In genomic region chr11:34204396-34205279, GRCh38 we compare ENCODE assay signal across 2 cellular contexts.
TF ChIP-seq lines count a peak whose summit lies in the region.

No MANE protein-coding gene starts in this region.

TF ChIP-seq in HEK293, 187 proteins besides CTCF, POLR2A, EP300 and RAD21 (continued from another document):
- peak; percentile 20; the same call in 1 of the 2 replicates for TF ChIP-seq ZBTB6 (tag by site-specific recombination; IDR thresholded peaks at IDR 0.05)
- TF ChIP-seq PRDM1 (tag by site-specific recombination; IDR thresholded peaks at IDR 0.05), result no peak
- no peak for TF ChIP-seq ZNF76 (tag by site-specific recombination; IDR thresholded peaks at IDR 0.05; ENCODE audit: borderline replicate concordance, low read depth)
- TF ChIP-seq ZBTB20 (tag by site-specific recombination; IDR thresholded peaks at IDR 0.05), result no peak
- TF ChIP-seq ZNF211 (tag by site-specific recombination; IDR thresholded peaks at IDR 0.05; ENCODE audit: low read depth), result no peak

TF ChIP-seq in SK-N-SH, 30 proteins besides CTCF, POLR2A, EP300 and RAD21 (continued from another document):
- no peak for TF ChIP-seq IRF3 (IDR thresholded peaks at IDR 0.05; ENCODE audit: low read depth, low read length)
- 0 out of 2 replicates have a peak, but pooled peaks have one; percentile 18 for TF ChIP-seq MAX (IDR thresholded peaks at IDR 0.05; ENCODE audit: low read depth)
- no peak for TF ChIP-seq FOXM1 (IDR thresholded peaks at IDR 0.05; ENCODE audit: low read depth)
- TF ChIP-seq EZH2phosphoT487 (IDR thresholded peaks at IDR 0.05; ENCODE audit: borderline replicate concordance, low read depth), result no peak
- no peak for TF ChIP-seq FOXJ3 (CRISPR knock-in tag; IDR thresholded peaks at IDR 0.05)
- TF ChIP-seq SMC3 (IDR thresholded peaks at IDR 0.05; ENCODE audit: low read depth, low read length), result no peak
- no peak for TF ChIP-seq RCOR1 (IDR thresholded peaks at IDR 0.05; ENCODE audit: low read length)
- TF ChIP-seq ELF1 (IDR thresholded peaks at IDR 0.05), result no peak
- TF ChIP-seq TCF12 (IDR thresholded peaks at IDR 0.05), result no peak
- TF ChIP-seq MEF2A (IDR thresholded peaks at IDR 0.05; ENCODE audit: borderline replicate concordance, low read depth), result 0 out of 2 replicates have a peak, but pooled peaks have one; percentile 22
- no peak for TF ChIP-seq YY1 (IDR thresholded peaks at IDR 0.05; ENCODE audit: low read depth)
- TF ChIP-seq NRF1 (IDR thresholded peaks at IDR 0.05; ENCODE audit: low read depth, low read length), result no peak
- no peak for TF ChIP-seq RFX5 (IDR thresholded peaks at IDR 0.05; ENCODE audit: low read length)
